ENCODE assay signal across 1 cellular context in the genomic region with DNA sequence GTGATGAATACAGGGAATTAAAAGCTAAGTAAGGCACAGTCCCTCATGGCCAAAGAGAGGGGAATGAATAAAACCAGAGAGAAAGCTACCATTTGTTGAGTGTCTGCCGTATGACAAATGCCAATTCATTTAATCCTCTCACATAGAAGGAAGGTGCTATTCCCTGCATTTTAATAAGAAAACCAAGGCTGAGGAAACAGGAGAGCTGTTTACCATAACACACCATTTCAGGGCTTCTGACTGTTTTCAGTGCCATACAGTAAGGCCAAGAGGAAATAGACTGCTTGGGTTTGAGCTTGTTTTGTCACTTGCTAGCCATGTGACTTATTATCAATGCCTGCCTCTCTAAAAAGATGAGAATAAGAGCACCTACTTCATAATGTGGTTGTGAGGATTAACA.
TF ChIP-seq lines count a peak whose summit lies in the region.

No MANE protein-coding gene starts in this region.

TF ChIP-seq in HepG2, 621 proteins besides CTCF, POLR2A, EP300 and RAD21:
- TF ChIP-seq RBM22 (optimal IDR thresholded peaks at IDR 0.05; ENCODE audit: low read length) (peak; percentile 61), SYNCRIP (IDR thresholded peaks at IDR 0.05; ENCODE audit: insufficient read depth, low read depth, low read length) (no peak), CAMTA2 (CRISPR knock-in tag; IDR thresholded peaks at IDR 0.05; ENCODE audit: borderline replicate concordance) (no peak)
TF ChIP-seq in HepG2: peak in this region for 1.
